43 cellular contexts compared by ENCODE assay signal in the genomic region with DNA sequence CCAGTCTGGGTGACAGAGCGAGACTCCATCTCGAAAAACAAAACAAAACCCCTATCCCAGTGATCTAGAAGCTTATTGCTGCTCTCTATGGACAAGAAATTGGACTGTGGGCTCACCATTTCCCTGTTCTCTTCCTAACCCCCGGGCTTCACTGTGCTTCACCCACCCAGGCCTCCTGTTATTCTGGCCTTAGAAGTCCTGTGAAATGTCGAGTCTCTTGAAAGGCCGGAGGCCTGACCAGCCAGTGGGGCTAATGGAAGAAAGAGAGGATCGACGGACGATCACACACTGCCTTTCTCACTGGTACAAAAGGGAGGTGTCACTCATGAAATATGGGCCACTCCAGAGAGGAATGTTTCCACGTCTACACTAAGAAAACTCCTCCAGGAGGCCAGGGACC. TPM values are rescaled to one million over a fixed set of nuclear protein-coding genes. Genes with fewer than 3 reads are reported as not detected.
"Had no signal": no experiment of that assay in that cellular context is flagged by ENCODE, and none has a peak within 500 bp of the region (broad histone marks: within the 10 kb centered on the region; RNA-seq: fewer than 3 reads in every experiment).

No MANE protein-coding gene starts in this region.

- H3K27me3 Mint-ChIP-seq: activated naive CD4-positive, alpha-beta T cell treated with anti-CD3 and anti-CD28 coated beads, Interleukin-2, amount 50 U/mL, for 24 hours; activated naive CD8-positive, alpha-beta T cell; activated naive CD8-positive, alpha-beta T cell treated with anti-CD3 and anti-CD28 coated beads for 36 hours; activated naive CD8-positive, alpha-beta T cell treated with anti-CD3 and anti-CD28 coated beads, Interleukin-2, amount 50 U/mL, for 24 hours; activated T-cell treated with anti-CD3 and anti-CD28 coated beads, Interleukin-2, amount 50 U/mL, for 24 hours; activated T-helper 17 cell treated with anti-CD3 and anti-CD28 coated beads, Interleukin-2, amount 50 U/mL, for 72 hours had no signal

- DNase-seq: activated effector memory CD4-positive, alpha-beta T cell treated with anti-CD3 and anti-CD28 coated beads, Interleukin-2, amount 50 U/mL, for 16 hours; activated effector memory CD4-positive, alpha-beta T cell treated with Interleukin-2 at 50 U/mL for 16 hours; activated gamma-delta T cell; activated gamma-delta T cell treated with Interleukin-2 at 50 U/mL for 16 hours; activated naive CD4-positive, alpha-beta T cell; activated naive CD4-positive, alpha-beta T cell treated with anti-CD3 and anti-CD28 coated beads for 36 hours; activated naive CD4-positive, alpha-beta T cell treated with anti-CD3 and anti-CD28 coated beads, Interleukin-2, amount 10 ng/mL, durations not matched to agents 7 days and 5 days; activated naive CD4-positive, alpha-beta T cell treated with anti-CD3 and anti-CD28 coated beads, Interleukin-2, amount 50 U/mL, for 16 hours; activated naive CD4-positive, alpha-beta T cell treated with Interleukin-2 at 50 U/mL for 16 hours; activated naive CD8-positive, alpha-beta T cell treated with anti-CD3 and anti-CD28 coated beads for 36 hours; activated naive CD8-positive, alpha-beta T cell treated with anti-CD3 and anti-CD28 coated beads, Interleukin-2, amount 10 ng/mL, durations not matched to agents 7 days and 5 days; activated naive CD8-positive, alpha-beta T cell treated with anti-CD3 and anti-CD28 coated beads, Interleukin-2, amount 50 U/mL, for 24 hours; activated T-cell treated with anti-CD3 and anti-CD28 coated beads for 4 hours; activated T-cell treated with anti-CD3 and anti-CD28 coated beads, Interleukin-2, amount 50 U/mL, for 1 hour; activated T-cell treated with anti-CD3 and anti-CD28 coated beads, Interleukin-2, amount 50 U/mL, for 24 hours; activated T-cell treated with anti-CD3 and anti-CD28 coated beads, Interleukin-2, amount 50 U/mL, for 4 hours; activated T-cell treated with anti-CD3 and anti-CD28 coated beads, Interleukin-2, amount 50 U/mL, for 48 hours; activated T-cell treated with anti-CD3 and anti-CD28 coated beads, Interleukin-2, amount 50 U/mL, for 72 hours; adrenal gland; amniotic stem cell; amygdala; anterior cingulate cortex; body of pancreas; brain microvascular endothelial cell; caudate nucleus; central memory CD4-positive, alpha-beta T cell; cerebellar nuclear complex had no signal

- H3K4me1 Mint-ChIP-seq: activated naive CD8-positive, alpha-beta T cell treated with anti-CD3 and anti-CD28 coated beads for 36 hours; activated naive CD8-positive, alpha-beta T cell treated with anti-CD3 and anti-CD28 coated beads, Interleukin-2, amount 50 U/mL, for 24 hours; activated T-helper 17 cell treated with anti-CD3 and anti-CD28 coated beads, Interleukin-2, amount 50 U/mL, for 72 hours had no signal

- H3K4me1 ChIP-seq: adrenal gland, ascending aorta, body of pancreas, breast epithelium had no signal

- H3K4me3 ChIP-seq: adrenal gland, ascending aorta, body of pancreas, breast epithelium, cardiac muscle cell had no signal

- H3K36me3 Mint-ChIP-seq: activated naive CD4-positive, alpha-beta T cell treated with anti-CD3 and anti-CD28 coated beads, Interleukin-2, amount 10 ng/mL, durations not matched to agents 7 days and 5 days; activated naive CD4-positive, alpha-beta T cell treated with anti-CD3 and anti-CD28 coated beads, Interleukin-2, amount 50 U/mL, for 24 hours; activated naive CD4-positive, alpha-beta T cell treated with anti-CD3 and anti-CD28 coated beads, Interleukin-2, amount 50 U/mL, for 72 hours; activated naive CD8-positive, alpha-beta T cell; activated naive CD8-positive, alpha-beta T cell treated with anti-CD3 and anti-CD28 coated beads for 36 hours; activated naive CD8-positive, alpha-beta T cell treated with anti-CD3 and anti-CD28 coated beads, Interleukin-2, amount 10 ng/mL, durations not matched to agents 7 days and 5 days; brain had no signal

- H3K9me3 Mint-ChIP-seq: activated naive CD4-positive, alpha-beta T cell treated with anti-CD3 and anti-CD28 coated beads for 36 hours; activated naive CD4-positive, alpha-beta T cell treated with anti-CD3 and anti-CD28 coated beads, Interleukin-2, amount 10 ng/mL, durations not matched to agents 7 days and 5 days; activated naive CD4-positive, alpha-beta T cell treated with anti-CD3 and anti-CD28 coated beads, Interleukin-2, amount 50 U/mL, for 24 hours; activated naive CD4-positive, alpha-beta T cell treated with anti-CD3 and anti-CD28 coated beads, Interleukin-2, amount 50 U/mL, for 72 hours; activated naive CD8-positive, alpha-beta T cell treated with anti-CD3 and anti-CD28 coated beads for 36 hours; activated naive CD8-positive, alpha-beta T cell treated with anti-CD3 and anti-CD28 coated beads, Interleukin-2, amount 10 ng/mL, durations not matched to agents 7 days and 5 days; activated naive CD8-positive, alpha-beta T cell treated with anti-CD3 and anti-CD28 coated beads, Interleukin-2, amount 50 U/mL, for 24 hours; activated T-cell treated with anti-CD3 and anti-CD28 coated beads, Interleukin-2, amount 50 U/mL, for 24 hours; activated T-cell treated with anti-CD3 and anti-CD28 coated beads, Interleukin-2, amount 50 U/mL, for 4 hours; activated T-cell treated with anti-CD3 and anti-CD28 coated beads, Interleukin-2, amount 50 U/mL, for 72 hours; activated T-helper 1 cell treated with anti-CD3 and anti-CD28 coated beads, Interleukin-12 subunit alpha, Interleukin-12 subunit beta, Interleukin-2, Interleukin-4 antibody, amounts not matched to agents 30 ng/mL and 10 ng/mL and 1 ng/mL, durations not matched to agents 14 hours and 24 hours and 36 hours; activated T-helper 17 cell treated with anti-CD3 and anti-CD28 coated beads, Interleukin-2, amount 50 U/mL, for 72 hours; activated T-helper 2 cell treated with anti-CD3 and anti-CD28 coated beads, Interferon-gamma antibody, Interleukin-2, Interleukin-4, amounts not matched to agents 10 μg/mL and 5 μg/mL and 100 μg/mL, durations not matched to agents 14 hours and 24 hours and 36 hours; central memory CD8-positive, alpha-beta T cell had no signal

- H3K9me3 ChIP-seq: adrenal gland, ascending aorta, body of pancreas, breast epithelium had no signal

- H3K36me3 ChIP-seq: adrenal gland, ascending aorta, brain microvascular endothelial cell, breast epithelium, cardiac muscle cell had no signal

- ATAC-seq: activated naive CD4-positive, alpha-beta T cell treated with anti-CD3 and anti-CD28 coated beads, Interleukin-2, amount 50 U/mL, for 72 hours; activated naive CD8-positive, alpha-beta T cell treated with anti-CD3 and anti-CD28 coated beads, Interleukin-2, amount 50 U/mL, for 24 hours; activated T-cell treated with anti-CD3 and anti-CD28 coated beads, Interleukin-2, amount 50 U/mL, for 4 hours; activated T-cell treated with anti-CD3 and anti-CD28 coated beads, Interleukin-2, amount 50 U/mL, for 72 hours; activated T-helper 17 cell treated with anti-CD3 and anti-CD28 coated beads, Interleukin-2, amount 50 U/mL, for 72 hours; body of pancreas had no signal

- H3K27ac ChIP-seq: adrenal gland, ascending aorta, body of pancreas, brain microvascular endothelial cell, breast epithelium, cardiac muscle cell had no signal

- H3K4me3 Mint-ChIP-seq: activated naive CD4-positive, alpha-beta T cell treated with anti-CD3 and anti-CD28 coated beads for 36 hours; activated naive CD4-positive, alpha-beta T cell treated with anti-CD3 and anti-CD28 coated beads, Interleukin-2, amount 10 ng/mL, durations not matched to agents 7 days and 5 days; activated naive CD4-positive, alpha-beta T cell treated with anti-CD3 and anti-CD28 coated beads, Interleukin-2, amount 50 U/mL, for 24 hours; activated naive CD8-positive, alpha-beta T cell; activated naive CD8-positive, alpha-beta T cell treated with anti-CD3 and anti-CD28 coated beads for 36 hours; activated naive CD8-positive, alpha-beta T cell treated with anti-CD3 and anti-CD28 coated beads, Interleukin-2, amount 10 ng/mL, durations not matched to agents 7 days and 5 days; activated naive CD8-positive, alpha-beta T cell treated with anti-CD3 and anti-CD28 coated beads, Interleukin-2, amount 50 U/mL, for 24 hours; activated T-cell treated with anti-CD3 and anti-CD28 coated beads, Interleukin-2, amount 50 U/mL, for 24 hours; activated T-cell treated with anti-CD3 and anti-CD28 coated beads, Interleukin-2, amount 50 U/mL, for 4 hours; activated T-cell treated with anti-CD3 and anti-CD28 coated beads, Interleukin-2, amount 50 U/mL, for 72 hours; activated T-helper 1 cell treated with anti-CD3 and anti-CD28 coated beads, Interleukin-12 subunit alpha, Interleukin-12 subunit beta, Interleukin-2, Interleukin-4 antibody, amounts not matched to agents 30 ng/mL and 10 ng/mL and 1 ng/mL, durations not matched to agents 14 hours and 24 hours and 36 hours; activated T-helper 17 cell treated with anti-CD3 and anti-CD28 coated beads, Interleukin-2, amount 50 U/mL, for 72 hours; brain; central memory CD8-positive, alpha-beta T cell had no signal

- H3K27ac Mint-ChIP-seq: activated naive CD4-positive, alpha-beta T cell treated with anti-CD3 and anti-CD28 coated beads for 36 hours; activated naive CD4-positive, alpha-beta T cell treated with anti-CD3 and anti-CD28 coated beads, Interleukin-2, amount 10 ng/mL, durations not matched to agents 7 days and 5 days; activated naive CD4-positive, alpha-beta T cell treated with anti-CD3 and anti-CD28 coated beads, Interleukin-2, amount 50 U/mL, for 24 hours; activated naive CD8-positive, alpha-beta T cell; activated naive CD8-positive, alpha-beta T cell treated with anti-CD3 and anti-CD28 coated beads for 36 hours; activated naive CD8-positive, alpha-beta T cell treated with anti-CD3 and anti-CD28 coated beads, Interleukin-2, amount 10 ng/mL, durations not matched to agents 7 days and 5 days; activated naive CD8-positive, alpha-beta T cell treated with anti-CD3 and anti-CD28 coated beads, Interleukin-2, amount 50 U/mL, for 24 hours; activated T-cell treated with anti-CD3 and anti-CD28 coated beads, Interleukin-2, amount 50 U/mL, for 24 hours; activated T-cell treated with anti-CD3 and anti-CD28 coated beads, Interleukin-2, amount 50 U/mL, for 72 hours; activated T-helper 1 cell treated with anti-CD3 and anti-CD28 coated beads, Interleukin-12 subunit alpha, Interleukin-12 subunit beta, Interleukin-2, Interleukin-4 antibody, amounts not matched to agents 30 ng/mL and 10 ng/mL and 1 ng/mL, durations not matched to agents 14 hours and 24 hours and 36 hours; activated T-helper 17 cell treated with anti-CD3 and anti-CD28 coated beads, Interleukin-2, amount 50 U/mL, for 72 hours; activated T-helper 2 cell treated with anti-CD3 and anti-CD28 coated beads, Interferon-gamma antibody, Interleukin-2, Interleukin-4, amounts not matched to agents 10 μg/mL and 5 μg/mL and 100 μg/mL, durations not matched to agents 14 hours and 24 hours and 36 hours; brain had no signal

- H3K27me3 ChIP-seq: adrenal gland, ascending aorta, body of pancreas, brain microvascular endothelial cell, breast epithelium, cardiac muscle cell had no signal

RNA-seq across cellular contexts. Expression of a gene that starts 36.2 kb away (rescaled TPM):
- total RNA-seq: activated naive CD4-positive, alpha-beta T cell treated with anti-CD3 and anti-CD28 coated beads for 36 hours; activated naive CD4-positive, alpha-beta T cell treated with anti-CD3 and anti-CD28 coated beads, Interleukin-2, amount 50 U/mL, for 72 hours; activated naive CD8-positive, alpha-beta T cell treated with anti-CD3 and anti-CD28 coated beads for 36 hours; activated naive CD8-positive, alpha-beta T cell treated with anti-CD3 and anti-CD28 coated beads, Interleukin-2, amount 10 ng/mL, durations not matched to agents 7 days and 5 days; activated T-cell treated with anti-CD3 and anti-CD28 coated beads, Interleukin-2, amount 50 U/mL, for 4 hours; activated T-cell treated with anti-CD3 and anti-CD28 coated beads, Interleukin-2, amount 50 U/mL, for 72 hours; activated T-helper 1 cell treated with anti-CD3 and anti-CD28 coated beads, Interleukin-12 subunit alpha, Interleukin-12 subunit beta, Interleukin-2, Interleukin-4 antibody, amounts not matched to agents 30 ng/mL and 10 ng/mL and 1 ng/mL, durations not matched to agents 14 hours and 24 hours and 36 hours; activated T-helper 17 cell treated with anti-CD3 and anti-CD28 coated beads, Interleukin-2, amount 50 U/mL, for 72 hours; activated T-helper 2 cell treated with anti-CD3 and anti-CD28 coated beads, Interferon-gamma antibody, Interleukin-2, Interleukin-4, amounts not matched to agents 10 μg/mL and 5 μg/mL and 100 μg/mL, durations not matched to agents 14 hours and 24 hours and 36 hours; aorta; ascending aorta; astrocyte; breast epithelium; bronchial epithelial cell had no signal
- polyA plus RNA-seq: adrenal gland, aorta, cardiac muscle cell had no signal

RNA-seq across cellular contexts. Expression of a gene that starts 50.9 kb away (rescaled TPM):
- total RNA-seq: activated naive CD4-positive, alpha-beta T cell treated with anti-CD3 and anti-CD28 coated beads for 36 hours; activated naive CD8-positive, alpha-beta T cell treated with anti-CD3 and anti-CD28 coated beads, Interleukin-2, amount 10 ng/mL, durations not matched to agents 7 days and 5 days; activated T-cell treated with anti-CD3 and anti-CD28 coated beads, Interleukin-2, amount 50 U/mL, for 4 hours; activated T-helper 1 cell treated with anti-CD3 and anti-CD28 coated beads, Interleukin-12 subunit alpha, Interleukin-12 subunit beta, Interleukin-2, Interleukin-4 antibody, amounts not matched to agents 30 ng/mL and 10 ng/mL and 1 ng/mL, durations not matched to agents 14 hours and 24 hours and 36 hours; activated T-helper 2 cell treated with anti-CD3 and anti-CD28 coated beads, Interferon-gamma antibody, Interleukin-2, Interleukin-4, amounts not matched to agents 10 μg/mL and 5 μg/mL and 100 μg/mL, durations not matched to agents 14 hours and 24 hours and 36 hours; adrenal gland; aorta; ascending aorta; astrocyte; breast epithelium; cardiac septum; cerebellum had no signal
- polyA plus RNA-seq: cardiac muscle cell had no signal
